In genomic region chr2:46645681-46646162, GRCh38 we compare ENCODE assay signal across 9 cellular contexts. TPM values are rescaled to one million over a fixed set of nuclear protein-coding genes. Genes with fewer than 3 reads are reported as not detected.
DNase-seq lines count a peak whose midpoint lies in the region; ATAC-seq and TF ChIP-seq lines count a peak whose summit lies in the region.
"Had no signal": no experiment of that assay in that cellular context is flagged by ENCODE, and none has a peak within 500 bp of the region (broad histone marks: within the 10 kb centered on the region; RNA-seq: fewer than 3 reads in every experiment).

No MANE protein-coding gene starts in this region.

- intact Hi-C loops in ovary (cut with DNase I), result no loop called here
- intact Hi-C loops in activated naive CD4-positive, alpha-beta T cell treated with anti-CD3 and anti-CD28 coated beads for 36 hours (cut with micrococcal nuclease), result no loop called here
- intact Hi-C loops in activated CD8-positive, alpha-beta T cell treated with anti-CD3 and anti-CD28 coated beads for 36 hours (cut with micrococcal nuclease), result no loop called here

- peaks cover 11% of the 10 kb centered on the region for H3K9me3 Mint-ChIP-seq in activated naive CD4-positive, alpha-beta T cell treated with anti-CD3 and anti-CD28 coated beads for 36 hours
- H3K9me3 Mint-ChIP-seq in activated CD8-positive, alpha-beta T cell treated with anti-CD3 and anti-CD28 coated beads for 36 hours, result peaks cover 8% of the 10 kb centered on the region

- 40 to 50% methylated on average over 3 of the region's 3 CpGs for WGBS in esophagus, 2 donors
- WGBS in ovary, 3 donors, result 27 to 33% (median 29%) methylated on average over 3 of the region's 3 CpGs

- H3K36me3 ChIP-seq in esophagus (ENCODE audit: control insufficient read depth in 2 of 2, insufficient read depth in 2 of 2, low read length in 1 of 2), result no peaks in the 10 kb centered on the region
- H3K36me3 ChIP-seq in ovary, result no peaks in the 10 kb centered on the region

- CTCF ChIA-PET in activated naive CD4-positive, alpha-beta T cell treated with anti-CD3 and anti-CD28 coated beads for 36 hours (lab: Charles Lee), result interaction anchor here (0.7 to 1.0 kb wide), 3 partner anchors 12 to 186 kb away, joined by 3 to 5 read pairs (median 3); no protein-coding TSS in a partner anchor
- CTCF ChIA-PET in activated CD8-positive, alpha-beta T cell treated with anti-CD3 and anti-CD28 coated beads for 36 hours (lab: Charles Lee), result interaction anchor here (0.9 to 2.2 kb wide), 6 partner anchors 10 to 240 kb away, joined by 3 to 12 read pairs (median 4); no protein-coding TSS in a partner anchor

- peaks cover 20% of the 10 kb centered on the region for H3K36me3 Mint-ChIP-seq in activated naive CD4-positive, alpha-beta T cell treated with anti-CD3 and anti-CD28 coated beads for 36 hours (ENCODE audit: low read depth)
- peaks cover 13% of the 10 kb centered on the region for H3K36me3 Mint-ChIP-seq in activated CD8-positive, alpha-beta T cell treated with anti-CD3 and anti-CD28 coated beads for 36 hours (ENCODE audit: low read depth)

- POLR2A ChIA-PET in activated CD8-positive, alpha-beta T cell treated with anti-CD3 and anti-CD28 coated beads for 36 hours (lab: Charles Lee), result interaction anchor here (0.7 kb wide), 1 partner anchor 187 kb away, joined by 3 read pairs; no protein-coding TSS in a partner anchor

- no peak overlapping the region for H3K27ac Mint-ChIP-seq in activated naive CD4-positive, alpha-beta T cell treated with anti-CD3 and anti-CD28 coated beads for 36 hours
- H3K27ac Mint-ChIP-seq in activated CD8-positive, alpha-beta T cell treated with anti-CD3 and anti-CD28 coated beads for 36 hours, result no peak overlapping the region

- H3K27me3 ChIP-seq in esophagus (ENCODE audit: control insufficient read depth in 1 of 2, insufficient read depth in 2 of 2, low read length in 2 of 2) (no peaks in the 10 kb centered on the region), ovary (no peaks in the 10 kb centered on the region)

- TF ChIP-seq POLR2A in ovary (IDR thresholded peaks at IDR 0.05), result no peak

- TF ChIP-seq CTCF in C4-2B (conservative IDR thresholded peaks at IDR 0.05) (no peak), ovary (IDR thresholded peaks at IDR 0.05) (no peak)
- no peak for TF ChIP-seq CTCF in activated CD8-positive, alpha-beta T cell treated with anti-CD3 and anti-CD28 coated beads for 36 hours (IDR thresholded peaks at IDR 0.05)

- no peaks in the 10 kb centered on the region for H3K27me3 Mint-ChIP-seq in activated naive CD4-positive, alpha-beta T cell treated with anti-CD3 and anti-CD28 coated beads for 36 hours (ENCODE audit: low read depth)
- H3K27me3 Mint-ChIP-seq in activated CD8-positive, alpha-beta T cell treated with anti-CD3 and anti-CD28 coated beads for 36 hours, result no peaks in the 10 kb centered on the region

- H3K4me3 ChIP-seq in esophagus (ENCODE audit: low read depth in 1 of 2, low read length in 2 of 2) (no peak overlapping the region), ovary (no peak overlapping the region)

- H3K9me3 ChIP-seq in esophagus (ENCODE audit: control insufficient read depth in 2 of 2, insufficient read depth in 1 of 2, low read depth in 1 of 2, low read length in 1 of 2), result peaks cover 0 to 4% of the 10 kb centered on the region in 2 donors
- no peaks in the 10 kb centered on the region for H3K9me3 ChIP-seq in ovary

- TF ChIP-seq EP300 in ovary (IDR thresholded peaks at IDR 0.05), result no peak

- peaks cover 11% of the 10 kb centered on the region for H3K4me1 Mint-ChIP-seq in activated naive CD4-positive, alpha-beta T cell treated with anti-CD3 and anti-CD28 coated beads for 36 hours (ENCODE audit: low read depth)
- peaks cover 7% of the 10 kb centered on the region for H3K4me1 Mint-ChIP-seq in activated CD8-positive, alpha-beta T cell treated with anti-CD3 and anti-CD28 coated beads for 36 hours (ENCODE audit: low read depth)

- peak; percentile 67 for DNase-seq in NCI-H510A (lab: John Stamatoyannopoulos, UW)
- peak; percentile 49 to 77 (median 64) for DNase-seq in ovary
- DNase-seq in activated naive CD4-positive, alpha-beta T cell treated with anti-CD3 and anti-CD28 coated beads for 36 hours, result no peak
- no peak for DNase-seq in activated CD8-positive, alpha-beta T cell treated with anti-CD3 and anti-CD28 coated beads for 36 hours
- no peak for DNase-seq in activated CD4-positive, CD25-positive, alpha-beta regulatory T cell treated with anti-CD3 and anti-CD28 coated beads, Interleukin-2, amount 50 U/mL, for 72 hours
- DNase-seq: activated naive CD4-positive, alpha-beta T cell treated with Interleukin-2 at 50 U/mL for 16 hours had no signal

- H3K4me3 Mint-ChIP-seq in activated naive CD4-positive, alpha-beta T cell treated with anti-CD3 and anti-CD28 coated beads for 36 hours, result no peak overlapping the region
- no peak overlapping the region for H3K4me3 Mint-ChIP-seq in activated CD8-positive, alpha-beta T cell treated with anti-CD3 and anti-CD28 coated beads for 36 hours

- no peak for ATAC-seq in HG03432 (IDR thresholded peaks at IDR 0.05; ENCODE audit: unreplicated experiment)
- no peak for ATAC-seq in activated CD8-positive, alpha-beta T cell treated with anti-CD3 and anti-CD28 coated beads for 36 hours

- H3K4me1 ChIP-seq in esophagus (ENCODE audit: control insufficient read depth in 2 of 2, insufficient read depth in 2 of 2, low read length in 1 of 2) (no peaks in the 10 kb centered on the region), ovary (ENCODE audit: insufficient read depth) (peaks cover 2% of the 10 kb centered on the region)

- H3K27ac ChIP-seq in C4-2B, result peak overlapping the region; percentile 55
- H3K27ac ChIP-seq in esophagus (ENCODE audit: low read depth in 2 of 2, low read length in 1 of 2), result peak overlapping the region; percentile 29 to 61
- peak overlapping the region in 1 of 2 donors; percentile 28 for H3K27ac ChIP-seq in ovary

RNA-seq across cellular contexts. Expression of gene CRIPT, which starts 28.7 kb away (rescaled TPM):
- 10 to 100 TPM in 1 of 2 donors, 1 to 10 TPM in 1; 8.2 to 11.0 TPM for polyA plus RNA-seq in esophagus
- 10 to 100 TPM; 11.0 to 20.1 (median 15.3) TPM for total RNA-seq in ovary
- 10 to 100 TPM; 11.4 to 13.4 TPM for polyA plus RNA-seq in ovary
- total RNA-seq in activated naive CD4-positive, alpha-beta T cell treated with anti-CD3 and anti-CD28 coated beads for 36 hours, result 1 to 10 TPM; 8.7 to 9.1 TPM
- 1 to 10 TPM; 8.1 to 8.4 TPM for total RNA-seq in activated CD8-positive, alpha-beta T cell treated with anti-CD3 and anti-CD28 coated beads for 36 hours

RNA-seq across cellular contexts. Expression of gene PIGF, which starts 28.9 kb away (rescaled TPM):
- polyA plus RNA-seq in esophagus (10 to 100 TPM in 1 of 2 donors, 1 to 10 TPM in 1; 5.1 to 12.4 TPM), ovary (10 to 100 TPM in 1 of 2 donors, 1 to 10 TPM in 1; 8.1 to 20.8 TPM)
- 10 to 100 TPM; 12.3 to 20.4 (median 16.2) TPM for total RNA-seq in ovary
- total RNA-seq in activated naive CD4-positive, alpha-beta T cell treated with anti-CD3 and anti-CD28 coated beads for 36 hours, result 10 to 100 TPM; 27.7 to 29.2 TPM
- total RNA-seq in activated CD8-positive, alpha-beta T cell treated with anti-CD3 and anti-CD28 coated beads for 36 hours, result 10 to 100 TPM; 27.2 to 27.7 TPM

RNA-seq across cellular contexts. Expression of gene SOCS5, which starts 53.4 kb away (rescaled TPM):
- 1 to 10 TPM; 2.1 to 3.8 TPM for polyA plus RNA-seq in esophagus
- total RNA-seq in ovary, result 10 to 100 TPM; 32.6 to 67.3 (median 53.9) TPM
- 10 to 100 TPM; 19.8 to 24.2 TPM for polyA plus RNA-seq in ovary
- 1 to 10 TPM; 4.3 to 4.6 TPM for total RNA-seq in activated naive CD4-positive, alpha-beta T cell treated with anti-CD3 and anti-CD28 coated beads for 36 hours
- total RNA-seq in activated CD8-positive, alpha-beta T cell treated with anti-CD3 and anti-CD28 coated beads for 36 hours, result 1 to 10 TPM; 5.2 to 5.3 TPM

Comparison
In these comparisons a context has a peak if more than half of its experiments do, and no peak if none do; other contexts are left out.
1. DNase-seq: peak in NCI-H510A (single experiment) and ovary (5 of 5); none in activated naive CD4-positive, alpha-beta T cell treated with anti-CD3 and anti-CD28 coated beads for 36 hours (single experiment), activated CD8-positive, alpha-beta T cell treated with anti-CD3 and anti-CD28 coated beads for 36 hours (single experiment) and activated CD4-positive, CD25-positive, alpha-beta regulatory T cell treated with anti-CD3 and anti-CD28 coated beads, Interleukin-2, amount 50 U/mL, for 72 hours (single experiment).
2. RNA of gene SOCS5, which starts 53.4 kb away (total RNA-seq): 32.6 to 67.3 TPM in ovary; 5.2 to 5.3 TPM in activated CD8-positive, alpha-beta T cell treated with anti-CD3 and anti-CD28 coated beads for 36 hours and 4.3 to 4.6 TPM in activated naive CD4-positive, alpha-beta T cell treated with anti-CD3 and anti-CD28 coated beads for 36 hours; every median in the first group is over 4 times any median in the second.